In the genomic region with DNA sequence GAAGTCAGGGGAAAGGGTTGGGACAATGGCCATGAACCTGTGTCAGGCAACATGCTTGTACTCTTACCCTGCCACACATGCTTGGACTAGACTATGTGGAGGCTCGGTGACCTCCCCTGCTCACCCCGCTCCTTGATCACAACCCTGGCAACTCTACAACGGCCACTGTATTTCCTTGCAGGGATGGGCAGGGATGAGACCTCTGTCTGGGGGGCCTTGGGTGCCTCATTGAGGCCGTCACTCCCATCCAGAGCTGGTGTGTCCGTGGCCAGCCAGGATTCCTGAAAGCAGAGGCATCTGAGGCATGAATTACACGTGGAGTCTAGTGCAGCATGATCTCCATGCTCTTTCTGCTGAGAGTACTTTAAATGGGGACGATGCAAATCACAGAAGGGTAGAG, we compare ENCODE assay signal across 10 cellular contexts. TPM values are rescaled to one million over a fixed set of nuclear protein-coding genes. Genes with fewer than 3 reads are reported as not detected.
DNase-seq lines count a peak whose midpoint lies in the region; ATAC-seq and TF ChIP-seq lines count a peak whose summit lies in the region.
"Had no signal": no experiment of that assay in that cellular context is flagged by ENCODE, and none has a peak within 500 bp of the region (broad histone marks: within the 10 kb centered on the region; RNA-seq: fewer than 3 reads in every experiment).

No MANE protein-coding gene starts in this region.

- no CpG with 5 or more reads among the region's 7 CpGs for WGBS in H9 (ENCODE audit: extremely low coverage, insufficient read length, low lambda C conversion rate)

- no peak overlapping the region for H2BK120ac ChIP-seq in H9 (ENCODE audit: low read depth, low read length, poor library complexity, severe bottlenecking)

- H2BK20ac ChIP-seq in H9 (ENCODE audit: low read depth, low read length, poor library complexity, severe bottlenecking), result no peak overlapping the region

- H3K27me3 Mint-ChIP-seq in H9 (ENCODE audit: low read depth) (peaks cover 18% of the 10 kb centered on the region), WTC11 (ENCODE audit: low read depth) (peaks cover 37% of the 10 kb centered on the region), glutamatergic neuron (ENCODE audit: unreplicated experiment) (peaks cover 8% of the 10 kb centered on the region)

- H4K8ac ChIP-seq in H9 (replicated peaks; ENCODE audit: insufficient read length, low read depth, low read length), result no peak overlapping the region

- H3K4me2 ChIP-seq in H9 (ENCODE audit: insufficient read depth, insufficient read length, low read length), result no peak overlapping the region

- no peaks in the 10 kb centered on the region for H4K20me1 ChIP-seq in H9 (ENCODE audit: control insufficient read depth, insufficient read depth, insufficient read length)

- no peak overlapping the region for H2BK5ac ChIP-seq in H9 (ENCODE audit: insufficient read length, low read length)

- no peak overlapping the region for H3K4ac ChIP-seq in H9 (ENCODE audit: low read depth, low read length)

- H3K36me3 Mint-ChIP-seq in H9 (ENCODE audit: insufficient read depth in 1 of 3, low read depth in 3 of 3) (peaks cover 1 to 10% (median 7%) of the 10 kb centered on the region in 3 experiments; a peak in 4 of 7 replicates), WTC11 (0 out of 2 replicates have a peak, but pooled peaks cover 4% of the 10 kb centered on the region), glutamatergic neuron (ENCODE audit: unreplicated experiment) (no peaks in the 10 kb centered on the region)

- H3K56ac ChIP-seq in H9 (ENCODE audit: insufficient read length, low read depth, low read length), result no peak overlapping the region

- TF ChIP-seq CTCF in H9 (conservative IDR thresholded peaks at IDR 0.05) (no peak), WTC11 (IDR thresholded peaks at IDR 0.05) (no peak), glutamatergic neuron (IDR thresholded peaks at IDR 0.05; ENCODE audit: partially characterized antibody, unreplicated experiment) (no peak)

- CTCF ChIA-PET in WTC11 (lab: Charles Lee), result interaction anchor here (1.3 to 2.8 kb wide), 2 partner anchors 18 to 152 kb away, joined by 4 to 28 read pairs; a partner anchor contains a TSS

- H3K9ac ChIP-seq in H9 (ENCODE audit: extremely low read depth, insufficient read length, low read length), result no peak overlapping the region

- no peak overlapping the region for H2AK5ac ChIP-seq in H9 (ENCODE audit: insufficient read length, low read length)

- H4K91ac ChIP-seq in H9 (ENCODE audit: insufficient read length, low read depth, low read length), result no peak overlapping the region

- no peak overlapping the region for H4K5ac ChIP-seq in H9 (ENCODE audit: insufficient read length, low read depth, low read length)

- H3K27ac ChIP-seq in H9 (ENCODE audit: insufficient read length, low read depth, low read length), result no peak overlapping the region
- peak overlapping the region in 11 of 21 experiments; percentile 2 to 83 (median 67) for H3K27ac ChIP-seq in skin epidermis
- H3K27ac ChIP-seq: pancreas had no signal

- H3K23me2 ChIP-seq in H9 (ENCODE audit: insufficient read length, low read depth, low read length, poor library complexity, severe bottlenecking), result peaks cover 11% of the 10 kb centered on the region

- H3K4me1 ChIP-seq in H9 (ENCODE audit: insufficient read depth, low read length), result no peaks in the 10 kb centered on the region

- no peak overlapping the region for H2BK15ac ChIP-seq in H9 (ENCODE audit: low read depth, low read length)

- ATAC-seq in WTC11 (no peak), HG02763 (IDR thresholded peaks at IDR 0.05; ENCODE audit: unreplicated experiment) (no peak)

- H3K9me3 Mint-ChIP-seq in H9 (no peaks in the 10 kb centered on the region), WTC11 (no peaks in the 10 kb centered on the region), glutamatergic neuron (ENCODE audit: unreplicated experiment) (peaks cover 6% of the 10 kb centered on the region)

- H3K79me2 ChIP-seq in H9 (ENCODE audit: insufficient read depth, low read length), result no peaks in the 10 kb centered on the region

- H3K79me1 ChIP-seq in H9 (ENCODE audit: insufficient read depth, low read depth, low read length, poor library complexity, severe bottlenecking), result no peaks in the 10 kb centered on the region

- H3K27ac Mint-ChIP-seq in H9 (no peak overlapping the region; a peak in 1 of 7 replicates), WTC11 (no peak overlapping the region), glutamatergic neuron (ENCODE audit: unreplicated experiment) (no peak overlapping the region)

- no peaks in the 10 kb centered on the region; the same call in 1 of the 2 replicates for H3K27me3 ChIP-seq in H9 (ENCODE audit: insufficient read depth, low read length)
- H3K27me3 ChIP-seq: pancreas had no signal

- no peak overlapping the region for H2AFZ ChIP-seq in H9 (ENCODE audit: low read length)

- peak overlapping the region; percentile 88 to 93 for H3K4me3 Mint-ChIP-seq in H9
- H3K4me3 Mint-ChIP-seq in WTC11, result peak overlapping the region; percentile 87
- peak overlapping the region; percentile 92 for H3K4me3 Mint-ChIP-seq in glutamatergic neuron (ENCODE audit: unreplicated experiment)

- H3K4me1 Mint-ChIP-seq in H9 (peaks cover 15 to 16% of the 10 kb centered on the region in 2 experiments), WTC11 (peaks cover 5% of the 10 kb centered on the region), glutamatergic neuron (ENCODE audit: low read depth, unreplicated experiment) (peaks cover 2% of the 10 kb centered on the region)

- peak overlapping the region; percentile 52 to 96 (median 85) for H3K4me3 ChIP-seq in skin epidermis

- H3K9me3 ChIP-seq in H9 (ENCODE audit: control insufficient read depth, low read depth, low read length), result no peaks in the 10 kb centered on the region
- H3K9me3 ChIP-seq: pancreas had no signal

- no peak overlapping the region for H2BK12ac ChIP-seq in H9 (ENCODE audit: insufficient read length, low read depth, low read length)

- POLR2A ChIA-PET in WTC11 (lab: Charles Lee), result no interaction called here

- H3K23ac ChIP-seq in H9 (ENCODE audit: insufficient read length, low read depth, low read length), result no peak overlapping the region

- no peak for DNase-seq in H9
- DNase-seq in WTC11 (ENCODE audit: low spot score), result no peak
- no peak for DNase-seq in glutamatergic neuron
- DNase-seq in NCI-H345 treated with DMSO at 0.1 percent for 48 hours (lab: John Stamatoyannopoulos, UW; ENCODE audit: unreplicated experiment), result no peak
- DNase-seq in NCI-H1417 (lab: John Stamatoyannopoulos, UW), result no peak
- no peak for DNase-seq in stimulated activated CD4-positive, alpha-beta T cell treated with anti-CD3 and anti-CD28 coated beads, Interleukin-4, amount 100 ng/mL, for 4 hours
- DNase-seq: activated gamma-delta T cell had no signal

- no peak overlapping the region for H3K14ac ChIP-seq in H9 (ENCODE audit: insufficient read depth, low read length)

- no peak overlapping the region for H3T11ph ChIP-seq in H9 (ENCODE audit: low read length)

- no peak overlapping the region for H3K18ac ChIP-seq in H9 (ENCODE audit: insufficient read length, low read depth, low read length)

TF ChIP-seq in WTC11, 78 proteins besides CTCF, POLR2A, EP300 and RAD21 (continues in another document):
- TF ChIP-seq NFE2L1 (CRISPR knock-in tag; IDR thresholded peaks at IDR 0.05) (no peak), ZNF396 (CRISPR knock-in tag; IDR thresholded peaks at IDR 0.05; ENCODE audit: borderline replicate concordance) (no peak)
- TF ChIP-seq, protein P1, sequence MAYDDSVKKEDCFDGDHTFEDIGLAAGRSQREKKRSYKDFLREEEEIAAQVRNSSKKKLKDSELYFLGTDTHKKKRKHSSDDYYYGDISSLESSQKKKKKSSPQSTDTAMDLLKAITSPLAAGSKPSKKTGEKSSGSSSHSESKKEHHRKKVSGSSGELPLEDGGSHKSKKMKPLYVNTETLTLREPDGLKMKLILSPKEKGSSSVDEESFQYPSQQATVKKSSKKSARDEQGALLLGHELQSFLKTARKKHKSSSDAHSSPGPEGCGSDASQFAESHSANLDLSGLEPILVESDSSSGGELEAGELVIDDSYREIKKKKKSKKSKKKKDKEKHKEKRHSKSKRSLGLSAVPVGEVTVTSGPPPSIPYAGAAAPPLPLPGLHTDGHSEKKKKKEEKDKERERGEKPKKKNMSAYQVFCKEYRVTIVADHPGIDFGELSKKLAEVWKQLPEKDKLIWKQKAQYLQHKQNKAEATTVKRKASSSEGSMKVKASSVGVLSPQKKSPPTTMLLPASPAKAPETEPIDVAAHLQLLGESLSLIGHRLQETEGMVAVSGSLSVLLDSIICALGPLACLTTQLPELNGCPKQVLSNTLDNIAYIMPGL (CRISPR knock-in tag; IDR thresholded peaks at IDR 0.05), result no peak
- TF ChIP-seq, protein P2, sequence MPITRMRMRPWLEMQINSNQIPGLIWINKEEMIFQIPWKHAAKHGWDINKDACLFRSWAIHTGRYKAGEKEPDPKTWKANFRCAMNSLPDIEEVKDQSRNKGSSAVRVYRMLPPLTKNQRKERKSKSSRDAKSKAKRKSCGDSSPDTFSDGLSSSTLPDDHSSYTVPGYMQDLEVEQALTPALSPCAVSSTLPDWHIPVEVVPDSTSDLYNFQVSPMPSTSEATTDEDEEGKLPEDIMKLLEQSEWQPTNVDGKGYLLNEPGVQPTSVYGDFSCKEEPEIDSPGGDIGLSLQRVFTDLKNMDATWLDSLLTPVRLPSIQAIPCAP (CRISPR knock-in tag; IDR thresholded peaks at IDR 0.05), result no peak

RNA-seq across cellular contexts. Expression of a gene that starts 0.9 kb away (rescaled TPM):
- total RNA-seq in H9 (2021) (11.0 TPM in 2 replicates), WTC11 (2021) (9.4 to 10.2 TPM (median 9.8 TPM) in 3 replicates), glutamatergic neuron (ENCODE audit: unreplicated experiment) (11.9 TPM)

RNA-seq across cellular contexts. Expression of a gene that starts 10.2 kb away (rescaled TPM):
- total RNA-seq in H9 (2021) (59.3 and 59.5 TPM in 2 replicates), WTC11 (2021) (48.5 to 55.0 TPM (median 49.8 TPM) in 3 replicates), glutamatergic neuron (ENCODE audit: unreplicated experiment) (not detected)

RNA-seq across cellular contexts. Expression of a gene that starts 18.2 kb away (rescaled TPM):
- total RNA-seq in H9 (2021), result 20.1 and 21.1 TPM in 2 replicates
- 27.4 TPM in 3 replicates for total RNA-seq in WTC11 (2021)
- total RNA-seq in glutamatergic neuron (ENCODE audit: unreplicated experiment), result 78.1 TPM

Comparison
In these comparisons a context has a peak if more than half of its experiments do, and no peak if none do; other contexts are left out.
1. RNA of a gene that starts 10.2 kb away (total RNA-seq): 59.3 to 59.5 TPM in H9 and 48.5 to 55.0 TPM in WTC11; not detected in glutamatergic neuron (single experiment); every median in the first group is over 10 times any median in the second.
2. Peak in every context shown above with its lines, with median percentiles within 50 percentile points of each other: H3K4me3 Mint-ChIP-seq.